ENCODE assay signal across 22 cellular contexts in genomic region chr2:190653231-190653630, GRCh38.
"Had no signal": no experiment of that assay in that cellular context is flagged by ENCODE, and none has a peak within 500 bp of the region (broad histone marks: within the 10 kb centered on the region; RNA-seq: fewer than 3 reads in every experiment).

No MANE protein-coding gene starts in this region.

- H3K27ac Mint-ChIP-seq: effector memory CD8-positive, alpha-beta T cell; naive thymus-derived CD4-positive, alpha-beta T cell; nephron; neural progenitor cell; progenitor cell of endocrine pancreas had no signal

- H3K9me3 ChIP-seq: heart right ventricle, right lobe of liver, stomach, thyroid gland had no signal

- H3K9ac ChIP-seq: neural progenitor cell, parathyroid adenoma had no signal

- H3K4me3 ChIP-seq: neural progenitor cell, right lobe of liver, stomach, thyroid gland had no signal

- H3K27me3 ChIP-seq: heart right ventricle, neural progenitor cell, right lobe of liver, stomach, thyroid gland had no signal

- H3K9me3 Mint-ChIP-seq: effector memory CD8-positive, alpha-beta T cell; naive thymus-derived CD4-positive, alpha-beta T cell; nephron; neural progenitor cell had no signal

- ATAC-seq: effector memory CD8-positive, alpha-beta T cell; heart right ventricle; naive thymus-derived CD4-positive, alpha-beta T cell; right lobe of liver had no signal

- H3K4me1 ChIP-seq: parathyroid adenoma had no signal

- H3K36me3 ChIP-seq: heart right ventricle, neural progenitor cell, right lobe of liver, stomach, thyroid gland had no signal

- H3K4me3 Mint-ChIP-seq: effector memory CD8-positive, alpha-beta T cell; naive thymus-derived CD4-positive, alpha-beta T cell; nephron; neural progenitor cell had no signal

- H3K4me2 ChIP-seq: neural progenitor cell had no signal

- H2AFZ ChIP-seq: neural progenitor cell, parathyroid adenoma had no signal

- DNase-seq: cortex of kidney; effector memory CD8-positive, alpha-beta T cell; foreskin melanocyte; glutamatergic neuron; heart right ventricle; hippocampal formation; islet precursor cell; mesendoderm; midbrain; naive thymus-derived CD4-positive, alpha-beta T cell; right lobe of liver; small intestine; stimulated activated CD4-positive, alpha-beta T cell treated with anti-CD3 and anti-CD28 coated beads, Interleukin-15, amount 100 ng/mL, for 24 hours; stimulated activated CD4-positive, alpha-beta T cell treated with anti-CD3 and anti-CD28 coated beads, Interleukin-2, amount 100 ng/mL, for 48 hours; stimulated activated naive CD4-positive, alpha-beta T cell; stomach; thyroid gland; trophoblast cell had no signal

- H3K27ac ChIP-seq: neural progenitor cell, parathyroid adenoma, right lobe of liver, stomach, thyroid gland had no signal
